22 cellular contexts compared by ENCODE assay signal in genomic region chr18:46421973-46422551, GRCh38.
"Had no signal": no experiment of that assay in that cellular context is flagged by ENCODE, and none has a peak within 500 bp of the region (broad histone marks: within the 10 kb centered on the region; RNA-seq: fewer than 3 reads in every experiment).

No MANE protein-coding gene starts in this region.

- H3K4me1 ChIP-seq: body of pancreas had no signal

- H3K27me3 ChIP-seq: body of pancreas, gastrocnemius medialis, heart left ventricle, spleen, suprapubic skin had no signal

- H3K36me3 Mint-ChIP-seq: activated CD4-positive, alpha-beta memory T cell treated with anti-CD3 and anti-CD28 coated beads for 36 hours; activated naive CD8-positive, alpha-beta T cell treated with anti-CD3 and anti-CD28 coated beads for 36 hours; naive thymus-derived CD4-positive, alpha-beta T cell had no signal

- H3K36me3 ChIP-seq: gastrocnemius medialis, heart left ventricle, spleen, suprapubic skin, WERI-Rb-1 had no signal

- H3K4me3 ChIP-seq: body of pancreas, coronary artery, gastrocnemius medialis, heart left ventricle, spleen, suprapubic skin had no signal

- DNase-seq: activated CD4-positive, alpha-beta memory T cell treated with anti-CD3 and anti-CD28 coated beads for 36 hours; activated gamma-delta T cell treated with Interleukin-2 at 50 U/mL for 16 hours; activated naive CD8-positive, alpha-beta T cell treated with anti-CD3 and anti-CD28 coated beads for 36 hours; activated T-cell treated with anti-CD3 and anti-CD28 coated beads, Interleukin-2, amount 50 U/mL, for 72 hours; amygdala; body of pancreas; effector memory CD4-positive, alpha-beta T cell; gastrocnemius medialis; occipital lobe; spleen; trophoblast cell; WERI-Rb-1 had no signal

- H3K9me3 Mint-ChIP-seq: activated CD4-positive, alpha-beta memory T cell treated with anti-CD3 and anti-CD28 coated beads for 36 hours; activated naive CD8-positive, alpha-beta T cell treated with anti-CD3 and anti-CD28 coated beads for 36 hours; activated T-cell treated with anti-CD3 and anti-CD28 coated beads, Interleukin-2, amount 50 U/mL, for 72 hours; central memory CD8-positive, alpha-beta T cell; naive thymus-derived CD4-positive, alpha-beta T cell; stimulated activated naive CD8-positive, alpha-beta T cell treated with anti-CD3 and anti-CD28 coated beads, Interleukin-15, Interleukin-2, amounts not matched to agents 100 ng/mL and 50 ng/mL, for 24 hours; T-helper 1 cell treated with Interleukin-12 subunit alpha and Interleukin-12 subunit beta and Interleukin-4 antibody, amounts not matched to agents 30 μg/mL and 1 μg/mL, for 36 hours had no signal

- H3K4me3 Mint-ChIP-seq: activated CD4-positive, alpha-beta memory T cell treated with anti-CD3 and anti-CD28 coated beads for 36 hours; activated naive CD8-positive, alpha-beta T cell treated with anti-CD3 and anti-CD28 coated beads for 36 hours; activated T-cell treated with anti-CD3 and anti-CD28 coated beads, Interleukin-2, amount 50 U/mL, for 72 hours; central memory CD8-positive, alpha-beta T cell; naive thymus-derived CD4-positive, alpha-beta T cell; stimulated activated naive CD8-positive, alpha-beta T cell treated with anti-CD3 and anti-CD28 coated beads, Interleukin-15, Interleukin-2, amounts not matched to agents 100 ng/mL and 50 ng/mL, for 24 hours; T-helper 1 cell treated with Interleukin-12 subunit alpha and Interleukin-12 subunit beta and Interleukin-4 antibody, amounts not matched to agents 30 μg/mL and 1 μg/mL, for 36 hours had no signal

- H3K27ac ChIP-seq: body of pancreas, coronary artery, epithelial cell of prostate, heart left ventricle, spleen, suprapubic skin, WERI-Rb-1 had no signal

- H3K9me3 ChIP-seq: body of pancreas, gastrocnemius medialis, heart left ventricle, spleen, suprapubic skin had no signal

- H3K27ac Mint-ChIP-seq: activated CD4-positive, alpha-beta memory T cell treated with anti-CD3 and anti-CD28 coated beads for 36 hours; activated naive CD8-positive, alpha-beta T cell treated with anti-CD3 and anti-CD28 coated beads for 36 hours; activated T-cell treated with anti-CD3 and anti-CD28 coated beads, Interleukin-2, amount 50 U/mL, for 72 hours; progenitor cell of endocrine pancreas; stimulated activated naive CD8-positive, alpha-beta T cell treated with anti-CD3 and anti-CD28 coated beads, Interleukin-15, Interleukin-2, amounts not matched to agents 100 ng/mL and 50 ng/mL, for 24 hours; T-helper 1 cell treated with Interleukin-12 subunit alpha and Interleukin-12 subunit beta and Interleukin-4 antibody, amounts not matched to agents 30 μg/mL and 1 μg/mL, for 36 hours had no signal

- H3K4me1 Mint-ChIP-seq: central memory CD8-positive, alpha-beta T cell had no signal

- ATAC-seq: activated T-cell treated with anti-CD3 and anti-CD28 coated beads, Interleukin-2, amount 50 U/mL, for 72 hours; gastrocnemius medialis; heart left ventricle; naive thymus-derived CD4-positive, alpha-beta T cell; sciatic nerve had no signal

- H3K27me3 Mint-ChIP-seq: activated CD4-positive, alpha-beta memory T cell treated with anti-CD3 and anti-CD28 coated beads for 36 hours; activated naive CD8-positive, alpha-beta T cell treated with anti-CD3 and anti-CD28 coated beads for 36 hours; progenitor cell of endocrine pancreas; stimulated activated naive CD8-positive, alpha-beta T cell treated with anti-CD3 and anti-CD28 coated beads, Interleukin-15, Interleukin-2, amounts not matched to agents 100 ng/mL and 50 ng/mL, for 24 hours had no signal
